Comparison of ENCODE assay signal across 14 cellular contexts in genomic region chr20:49545572-49545971, GRCh38. TPM values are rescaled to one million over a fixed set of nuclear protein-coding genes. Genes with fewer than 3 reads are reported as not detected.
DNase-seq lines count a peak whose midpoint lies in the region; ATAC-seq, FAIRE-seq and TF ChIP-seq lines count a peak whose summit lies in the region.
"Had no signal": no experiment of that assay in that cellular context is flagged by ENCODE, and none has a peak within 500 bp of the region (broad histone marks: within the 10 kb centered on the region; RNA-seq: fewer than 3 reads in every experiment).

No MANE protein-coding gene starts in this region.

- H3K4me3 ChIP-seq in cardiac muscle cell (no peak overlapping the region), choroid plexus epithelial cell (ENCODE audit: low read depth, low read length) (no peak overlapping the region), tibial artery (no peak overlapping the region), kidney (ENCODE audit: low read length in 2 of 2) (no peak overlapping the region)
- H3K4me3 ChIP-seq: HAP-1, left ventricle myocardium inferior had no signal

- FAIRE-seq in kidney (lab: Jason Lieb, UNC): no peak
- FAIRE-seq: GM19239 had no signal

- intact Hi-C loops in Right ventricle myocardium inferior (cut with DNase I) (loop anchor here (10.0 kb wide), 1 partner anchor 309 kb away; no protein-coding TSS in a partner anchor), tibial artery (cut with DNase I; ENCODE audit: low total_unique reads) (loop anchor here (10.0 kb wide), 2 partner anchors 309 to 369 kb away; partner anchors contain the start of gene SPATA2), kidney (cut with DNase I) (no loop called here)

- peak; percentile 21 for TF ChIP-seq CTCF in cardiac muscle cell (IDR thresholded peaks at IDR 0.05; ENCODE audit: low read depth, low read length)
- peak; percentile 43 for TF ChIP-seq CTCF in choroid plexus epithelial cell (conservative IDR thresholded peaks at IDR 0.05; ENCODE audit: low read depth, low read length)
- no peak for TF ChIP-seq CTCF in tibial artery (IDR thresholded peaks at IDR 0.05)
- TF ChIP-seq CTCF in kidney (IDR thresholded peaks at IDR 0.05; ENCODE audit: borderline replicate concordance, extremely low read depth, insufficient read depth): no peak

- H3K9me3 ChIP-seq in cardiac muscle cell (ENCODE audit: low read depth): no peaks in the 10 kb centered on the region
- H3K9me3 ChIP-seq in tibial artery: no peaks in the 10 kb centered on the region
- H3K9me3 ChIP-seq in kidney (ENCODE audit: control insufficient read depth in 1 of 2, low read length in 2 of 2): peaks cover 0 to 3% of the 10 kb centered on the region in 2 donors
- H3K9me3 ChIP-seq: HAP-1, left ventricle myocardium inferior had no signal

- H3K9ac ChIP-seq in kidney (ENCODE audit: low read length in 2 of 2): no peak overlapping the region

- DNase-seq in cardiac muscle cell (ENCODE audit: low read depth in 1 of 2, low spot score in 1 of 2) (no peak), Right ventricle myocardium inferior (ENCODE audit: missing footprints) (no peak), NAMALWA (ENCODE audit: low spot score) (peak; percentile 24), choroid plexus epithelial cell (ENCODE audit: low read depth) (no peak), tibial artery (no peak), kidney (no peak)
- no peak for DNase-seq in effector CD4-positive, alpha-beta T cell
- DNase-seq: C1 segment of cervical spinal cord; central memory CD4-positive, alpha-beta T cell; left ventricle myocardium inferior; NCI-H2171 treated with DMSO at 0.1 percent for 48 hours had no signal

- H3K27me3 ChIP-seq in cardiac muscle cell: no peaks in the 10 kb centered on the region
- no peaks in the 10 kb centered on the region for H3K27me3 ChIP-seq in tibial artery

- ATAC-seq in Right ventricle myocardium inferior (no peak), HG02885 (IDR thresholded peaks at IDR 0.05; ENCODE audit: poor library complexity, unreplicated experiment) (no peak)

- H3K27ac ChIP-seq in cardiac muscle cell: no peak overlapping the region
- peak overlapping the region; percentile 68 to 99 for H3K27ac ChIP-seq in tibial artery
- H3K27ac ChIP-seq in kidney (ENCODE audit: low read depth in 2 of 2, low read length in 2 of 2): no peak overlapping the region
- H3K27ac ChIP-seq: left ventricle myocardium inferior had no signal

- H3K36me3 ChIP-seq in cardiac muscle cell (no peaks in the 10 kb centered on the region), tibial artery (peaks cover 73 to 80% (median 73%) of the 10 kb centered on the region in 3 donors), kidney (ENCODE audit: control insufficient read depth in 1 of 2, insufficient read depth in 2 of 2, low read length in 2 of 2) (no peaks in the 10 kb centered on the region)
- H3K36me3 ChIP-seq: HAP-1 had no signal

- no peaks in the 10 kb centered on the region for H3K4me1 ChIP-seq in cardiac muscle cell (ENCODE audit: low read depth)
- H3K4me1 ChIP-seq in tibial artery: peaks cover 0 to 64% (median 19%) of the 10 kb centered on the region in 4 donors
- no peaks in the 10 kb centered on the region for H3K4me1 ChIP-seq in kidney (ENCODE audit: control insufficient read depth in 1 of 2, insufficient read depth in 1 of 2, low read depth in 1 of 2, low read length in 2 of 2)
- H3K4me1 ChIP-seq: HAP-1, left ventricle myocardium inferior had no signal

RNA-seq across cellular contexts. Expression of gene PTGIS, which starts 22.4 kb away (rescaled TPM):
- total RNA-seq in cardiac muscle cell (5.3 and 7.8 TPM in 2 replicates), Right ventricle myocardium inferior (24.2 TPM), kidney (24.1 TPM)
- polyA plus RNA-seq in cardiac muscle cell (2.1 and 6.1 TPM in 2 replicates), kidney (ENCODE audit: insufficient read depth, low read depth, low replicate concordance) (3.1 TPM)

Comparison
In these comparisons a context has a peak if more than half of its experiments do, and no peak if none do; other contexts are left out.
1. H3K27ac ChIP-seq: peak in tibial artery (2 of 2); none in cardiac muscle cell (single experiment) and kidney (0 of 2).
2. CTCF ChIP-seq: peak in cardiac muscle cell (single experiment) and choroid plexus epithelial cell (single experiment); none in tibial artery (0 of 2) and kidney (single experiment).